ENCODE assay signal across 1 cellular context in genomic region chr3:184868477-184868876, GRCh38.
TF ChIP-seq lines count a peak whose summit lies in the region.

No MANE protein-coding gene starts in this region.

TF ChIP-seq in IMR-90, 13 proteins besides CTCF, POLR2A, EP300 and RAD21 (continued from another document):
- TF ChIP-seq FOS (IDR thresholded peaks at IDR 0.05; ENCODE audit: low read depth, low read length): no peak
- no peak for TF ChIP-seq CEBPB (IDR thresholded peaks at IDR 0.05; ENCODE audit: low read depth, low read length)
- TF ChIP-seq MAZ (IDR thresholded peaks at IDR 0.05; ENCODE audit: borderline replicate concordance, low read depth, low read length): no peak
- no peak for TF ChIP-seq MXI1 (IDR thresholded peaks at IDR 0.05; ENCODE audit: borderline replicate concordance, low read depth, low read length)
